Comparison of ENCODE assay signal across 1 cellular context in genomic region chr22:50244420-50245213, GRCh38.
TF ChIP-seq lines count a peak whose summit lies in the region.

Gene TUBGCP6 (minus strand): TSS chr22:50245023. CDS start chr22:50244459, 564 bp downstream.

TF ChIP-seq in K562, 482 proteins besides CTCF, POLR2A, EP300 and RAD21 (continued from another document and continues in another):
- TF ChIP-seq ARID3A (IDR thresholded peaks at IDR 0.05; ENCODE audit: borderline replicate concordance, low read depth, low read length) = no peak
- 0 out of 2 replicates have a peak, but pooled peaks have one; percentile 26 for TF ChIP-seq PBX2 (CRISPR knock-in tag; IDR thresholded peaks at IDR 0.05; ENCODE audit: low read depth)
- TF ChIP-seq PBX2 (tag; conservative IDR thresholded peaks at IDR 0.05; ENCODE audit: low read depth) = peak; percentile 68; the same call in 1 of the 2 replicates
- TF ChIP-seq ZBTB1 (CRISPR knock-in tag; IDR thresholded peaks at IDR 0.05; ENCODE audit: borderline replicate concordance, low read depth) = no peak
- no peak for TF ChIP-seq HNRNPL (IDR thresholded peaks at IDR 0.05; ENCODE audit: low read depth, low read length)
- no peak for TF ChIP-seq CEBPZ (IDR thresholded peaks at IDR 0.05; ENCODE audit: borderline replicate concordance, low read depth, low read length)
- TF ChIP-seq ZNF766 (CRISPR knock-in tag; conservative IDR thresholded peaks at IDR 0.05) = no peak
- TF ChIP-seq NR2C1 (IDR thresholded peaks at IDR 0.05) = peak; percentile 12; the same call in 1 of the 2 replicates
- no peak; the same call in 1 of the 2 replicates for TF ChIP-seq NR2C1 (tag; IDR thresholded peaks at IDR 0.05)
- no peak for TF ChIP-seq DLX4 (CRISPR knock-in tag; IDR thresholded peaks at IDR 0.05)
- TF ChIP-seq HINFP (tag; conservative IDR thresholded peaks at IDR 0.05; ENCODE audit: low read depth) = no peak
- TF ChIP-seq MED1 (CRISPR knock-in tag; IDR thresholded peaks at IDR 0.05; ENCODE audit: borderline replicate concordance) = no peak
- no peak for TF ChIP-seq DMBX1 (CRISPR knock-in tag; IDR thresholded peaks at IDR 0.05; ENCODE audit: borderline replicate concordance)
- peak; percentile 66 for TF ChIP-seq MGA (IDR thresholded peaks at IDR 0.05)
- TF ChIP-seq CBFB (CRISPR knock-in tag; IDR thresholded peaks at IDR 0.05) = no peak
- no peak for TF ChIP-seq ZBTB43 (CRISPR knock-in tag; IDR thresholded peaks at IDR 0.05)
- no peak for TF ChIP-seq KDM4B (IDR thresholded peaks at IDR 0.05; ENCODE audit: borderline replicate concordance in 2 of 2, low read depth in 1 of 2)
- TF ChIP-seq CCNT2 (IDR thresholded peaks at IDR 0.05; ENCODE audit: borderline replicate concordance, extremely low read depth, insufficient read length, low read depth, low read length) = peak; percentile 43
- no peak for TF ChIP-seq BRD4 (IDR thresholded peaks at IDR 0.05)
- TF ChIP-seq FOXP4 (CRISPR knock-in tag; IDR thresholded peaks at IDR 0.05; ENCODE audit: borderline replicate concordance) = 0 out of 2 replicates have a peak, but pooled peaks have one; percentile 14
- TF ChIP-seq ID3 (CRISPR knock-in tag; IDR thresholded peaks at IDR 0.05) = no peak
- TF ChIP-seq ID3 (tag; IDR thresholded peaks at IDR 0.05) = no peak
- TF ChIP-seq NONO (IDR thresholded peaks at IDR 0.05; ENCODE audit: low read depth in 2 of 2, low read length in 1 of 2) = 0 out of 4 replicates have a peak, but pooled peaks of 1 of the 2 experiments have one; percentile 55
